Comparison of ENCODE assay signal across 17 cellular contexts in genomic region chr6:134621858-134622257, GRCh38.
A peak's percentile ranks its signal among the peaks of the same experiment; 100 is the strongest.
DNase-seq lines count a peak whose midpoint lies in the region; ATAC-seq and TF ChIP-seq lines count a peak whose summit lies in the region.
"Had no signal": no experiment of that assay in that cellular context is flagged by ENCODE, and none has a peak within 500 bp of the region (broad histone marks: within the 10 kb centered on the region; RNA-seq: fewer than 3 reads in every experiment).

No MANE protein-coding gene starts in this region.

- no peaks in the 10 kb centered on the region for H3K27me3 Mint-ChIP-seq in chondrocyte (ENCODE audit: low read depth)
- H3K27me3 Mint-ChIP-seq: activated T-cell treated with anti-CD3 and anti-CD28 coated beads, Interleukin-2, amount 50 U/mL, for 24 hours had no signal

- H3K27ac ChIP-seq in prostate gland: peak overlapping the region; percentile 72 to 85
- H3K27ac ChIP-seq in coronary artery: no peak overlapping the region
- H3K27ac ChIP-seq: BLaER1, sigmoid colon had no signal

- H3K4me3 ChIP-seq in MG63: no peak overlapping the region
- H3K4me3 ChIP-seq in epithelial cell of esophagus (ENCODE audit: low read length): no peak overlapping the region
- no peak overlapping the region for H3K4me3 ChIP-seq in prostate gland
- no peak overlapping the region for H3K4me3 ChIP-seq in coronary artery
- H3K4me3 ChIP-seq: BLaER1, sigmoid colon had no signal

- H3K36me3 Mint-ChIP-seq in chondrocyte (ENCODE audit: low read depth): no peaks in the 10 kb centered on the region

- H3K27ac Mint-ChIP-seq in chondrocyte (ENCODE audit: unreplicated experiment): no peak overlapping the region
- H3K27ac Mint-ChIP-seq: activated CD4-positive, alpha-beta T cell treated with anti-CD3 and anti-CD28 coated beads, Interleukin-2, amount 10 ng/mL, durations not matched to agents 24 days and 14 days; activated T-cell treated with anti-CD3 and anti-CD28 coated beads, Interleukin-2, amount 50 U/mL, for 24 hours had no signal

- ATAC-seq in GM18505 (IDR thresholded peaks at IDR 0.05; ENCODE audit: unreplicated experiment): no peak

- H3K9me3 ChIP-seq in MG63 (no peaks in the 10 kb centered on the region), prostate gland (no peaks in the 10 kb centered on the region)
- H3K9me3 ChIP-seq: BLaER1, sigmoid colon had no signal

- peaks cover 4% of the 10 kb centered on the region for H3K4me1 ChIP-seq in prostate gland (replicated peaks)
- H3K4me1 ChIP-seq: BLaER1, sigmoid colon had no signal

- intact Hi-C loops in prostate gland (cut with DNase I): no loop called here

- peak; percentile 19 for TF ChIP-seq POLR2A in prostate gland (IDR thresholded peaks at IDR 0.05)
- no peak for TF ChIP-seq POLR2A in GM18505 (IDR thresholded peaks at IDR 0.05; ENCODE audit: borderline replicate concordance, extremely low read depth, insufficient read depth, insufficient read length)

- H3K36me3 ChIP-seq in MG63 (no peaks in the 10 kb centered on the region), prostate gland (no peaks in the 10 kb centered on the region)
- H3K36me3 ChIP-seq: BLaER1, sigmoid colon had no signal

- no peaks in the 10 kb centered on the region for H3K9me3 Mint-ChIP-seq in chondrocyte (ENCODE audit: low read depth)
- H3K9me3 Mint-ChIP-seq: activated CD4-positive, alpha-beta T cell treated with anti-CD3 and anti-CD28 coated beads, Interleukin-2, amount 10 ng/mL, durations not matched to agents 24 days and 14 days; activated T-cell treated with anti-CD3 and anti-CD28 coated beads, Interleukin-2, amount 50 U/mL, for 24 hours had no signal

- no peak for TF ChIP-seq CTCF in epithelial cell of esophagus (IDR thresholded peaks at IDR 0.05; ENCODE audit: insufficient read depth, low read depth, low read length, missing control alignments)
- no peak for TF ChIP-seq CTCF in prostate gland (IDR thresholded peaks at IDR 0.05)
- no peak for TF ChIP-seq CTCF in chondrocyte (IDR thresholded peaks at IDR 0.05)
- TF ChIP-seq CTCF in coronary artery (IDR thresholded peaks at IDR 0.05): no peak

- DNase-seq in AG20443 (ENCODE audit: low spot score) (peak; percentile 33), MG63 (peak; percentile 13), epithelial cell of esophagus (ENCODE audit: low read depth) (peak; percentile 97), prostate gland (ENCODE audit: low spot score) (peak; percentile 96), chondrocyte (ENCODE audit: low spot score) (no peak), NCI-H187 (lab: John Stamatoyannopoulos, UW) (no peak), coronary artery (ENCODE audit: low spot score) (no peak)
- DNase-seq: activated CD4-positive, alpha-beta T cell treated with anti-CD3 and anti-CD28 coated beads, Interleukin-2, amount 10 ng/mL, durations not matched to agents 24 days and 14 days; activated T-cell treated with anti-CD3 and anti-CD28 coated beads, Interleukin-2, amount 50 U/mL, for 24 hours; amniotic stem cell; Karpas-422; NCI-H2029; NCI-H69; sigmoid colon; stimulated activated naive CD4-positive, alpha-beta T cell had no signal

- peaks cover 34% of the 10 kb centered on the region for H3K4me1 Mint-ChIP-seq in chondrocyte (ENCODE audit: low read depth)

- H3K27me3 ChIP-seq in MG63 (no peaks in the 10 kb centered on the region), prostate gland (replicated peaks; ENCODE audit: insufficient read depth) (no peaks in the 10 kb centered on the region)
- H3K27me3 ChIP-seq: BLaER1, sigmoid colon had no signal

- no peak overlapping the region for H3K4me3 Mint-ChIP-seq in chondrocyte (ENCODE audit: unreplicated experiment)
- H3K4me3 Mint-ChIP-seq: activated CD4-positive, alpha-beta T cell treated with anti-CD3 and anti-CD28 coated beads, Interleukin-2, amount 10 ng/mL, durations not matched to agents 24 days and 14 days; activated T-cell treated with anti-CD3 and anti-CD28 coated beads, Interleukin-2, amount 50 U/mL, for 24 hours had no signal

Comparison
In these comparisons a context has a peak if more than half of its experiments do, and no peak if none do; other contexts are left out.
1. DNase-seq: peak in AG20443 (single experiment), MG63 (single experiment), epithelial cell of esophagus (single experiment) and prostate gland (single experiment); none in chondrocyte (single experiment), NCI-H187 (0 of 2) and coronary artery (single experiment).
2. H3K27ac ChIP-seq: peak in prostate gland (2 of 2); none in coronary artery (0 of 2).